8 cellular contexts compared by ENCODE assay signal in genomic region chr6:147509900-147510299, GRCh38. TPM values are rescaled to one million over a fixed set of nuclear protein-coding genes. Genes with fewer than 3 reads are reported as not detected.
DNase-seq lines count a peak whose midpoint lies in the region; ATAC-seq and TF ChIP-seq lines count a peak whose summit lies in the region.

No MANE protein-coding gene starts in this region.

- H3K27ac ChIP-seq in psoas muscle = no peak overlapping the region
- no peak overlapping the region for H3K27ac ChIP-seq in WERI-Rb-1

- peak; percentile 3 for DNase-seq in dermis blood vessel endothelial cell
- no peak for DNase-seq in psoas muscle
- no peak for DNase-seq in GOT3 (lab: John Stamatoyannopoulos, UW)
- no peak for DNase-seq in WERI-Rb-1
- no peak for DNase-seq in medulla oblongata (ENCODE audit: extremely low spot score)

- ATAC-seq in GM19025 (IDR thresholded peaks at IDR 0.05; ENCODE audit: low read depth, unreplicated experiment) = peak; percentile 38
- ATAC-seq in HG03159 (IDR thresholded peaks at IDR 0.05; ENCODE audit: unreplicated experiment) = peak; percentile 57
- no peak for ATAC-seq in psoas muscle
- no peak for ATAC-seq in HG02885 (IDR thresholded peaks at IDR 0.05; ENCODE audit: poor library complexity, unreplicated experiment)

- H3K36me3 ChIP-seq in psoas muscle (ENCODE audit: insufficient read depth in 1 of 2, low read depth in 1 of 2) (no peaks in the 10 kb centered on the region), WERI-Rb-1 (no peaks in the 10 kb centered on the region)

- peaks cover 0 to 58% (median 8%) of the 10 kb centered on the region in 3 donors for H3K27me3 ChIP-seq in psoas muscle (ENCODE audit: insufficient read depth in 3 of 3, low read length in 2 of 3)
- H3K27me3 ChIP-seq in WERI-Rb-1 (ENCODE audit: insufficient read depth, low read depth, severe bottlenecking) = peaks cover 13% of the 10 kb centered on the region

- H3K9me3 ChIP-seq in psoas muscle (no peaks in the 10 kb centered on the region), WERI-Rb-1 (ENCODE audit: severe bottlenecking) (no peaks in the 10 kb centered on the region)

- TF ChIP-seq CTCF in psoas muscle (IDR thresholded peaks at IDR 0.05) = no peak
- no peak for TF ChIP-seq CTCF in WERI-Rb-1 (IDR thresholded peaks at IDR 0.05; ENCODE audit: low read depth, low read length)

- H3K4me1 ChIP-seq in psoas muscle = peaks cover 9% of the 10 kb centered on the region

- 61 to 67% (median 63%) methylated on average over 6 of the region's 6 CpGs for WGBS in psoas muscle, 3 donors

- intact Hi-C loops in psoas muscle (cut with DNase I) = loop anchor here (5.0 to 10.0 kb wide), 6 partner anchors 145 to 955 kb away; no protein-coding TSS in a partner anchor

- H3K4me3 ChIP-seq in psoas muscle (peak overlapping the region; percentile 74), WERI-Rb-1 (ENCODE audit: low read depth, low read length) (no peak overlapping the region)

RNA-seq across cellular contexts. Expression of gene SAMD5, which starts 1.4 kb away (rescaled TPM):
- 1.0 and 1.1 TPM in 2 replicates for total RNA-seq in dermis blood vessel endothelial cell
- under 1 TPM; 0.06 to 0.30 (median 0.20) TPM for total RNA-seq in psoas muscle
- polyA plus RNA-seq in psoas muscle = under 1 TPM; 0.03 to 0.08 (median 0.04) TPM

Comparison
In these comparisons a context has a peak if more than half of its experiments do, and no peak if none do; other contexts are left out.
1. ATAC-seq: peak in GM19025 (single experiment) and HG03159 (single experiment); none in psoas muscle (0 of 4) and HG02885 (single experiment).